In genomic region chr1:53180951-53181350, GRCh38 we compare ENCODE assay signal across 30 cellular contexts. TPM values are rescaled to one million over a fixed set of nuclear protein-coding genes. Genes with fewer than 3 reads are reported as not detected.
"Had no signal": no experiment of that assay in that cellular context is flagged by ENCODE, and none has a peak within 500 bp of the region (broad histone marks: within the 10 kb centered on the region; RNA-seq: fewer than 3 reads in every experiment).

No MANE protein-coding gene starts in this region.

- H3K4me2 ChIP-seq: smooth muscle cell had no signal

- DNase-seq: hypothalamus; islet precursor cell; left ventricle myocardium inferior; midbrain; mucosa of descending colon; naive thymus-derived CD4-positive, alpha-beta T cell; ovary; stimulated activated CD4-positive, alpha-beta T cell treated with anti-CD3 and anti-CD28 coated beads, Interleukin-1b, Interleukin-23, amount 100 ng/mL, for 48 hours; stimulated activated CD4-positive, alpha-beta T cell treated with anti-CD3 and anti-CD28 coated beads, Interleukin-2, amount 100 ng/mL, for 48 hours; stimulated activated CD4-positive, alpha-beta T cell treated with anti-CD3 and anti-CD28 coated beads, Interleukin-4, amount 100 ng/mL, for 4 hours; stimulated activated CD8-positive, alpha-beta memory T cell treated with anti-CD3 and anti-CD28 coated beads, Interleukin-4, amount 100 ng/mL, for 48 hours; stimulated activated naive CD4-positive, alpha-beta T cell treated with Interleukin-2 at 50 U/mL for 16 hours; stimulated activated naive CD8-positive, alpha-beta T cell treated with anti-CD3 and anti-CD28 coated beads, Interleukin-15, amount 100 ng/mL, for 72 hours; substantia nigra; uterus had no signal

- H3K27ac ChIP-seq: left ventricle myocardium inferior, right atrium auricular region had no signal

- H3K9me3 ChIP-seq: left ventricle myocardium inferior, mucosa of descending colon, ovary, right atrium auricular region, uterus had no signal

- H3K4me3 ChIP-seq: left ventricle myocardium inferior, lung, mucosa of descending colon, ovary, right atrium auricular region, smooth muscle cell, tibial nerve, uterus had no signal

- H3K27me3 ChIP-seq: ovary, right atrium auricular region, tibial nerve, uterus had no signal

- H3K36me3 ChIP-seq: left ventricle myocardium inferior, ovary, right atrium auricular region, tibial nerve, uterus had no signal

- ATAC-seq: mucosa of descending colon; naive thymus-derived CD4-positive, alpha-beta T cell; natural killer cell treated with Interleukin-12 subunit alpha and Interleukin-12 subunit beta and Interleukin-15 and Interleukin-18, amount 100 ng/mL, for 72 hours; sciatic nerve; stimulated activated memory B cell treated with anti-CD40 and anti-IgM and Interleukin-4, amounts not matched to agents 10 μg/mL and 1 μg/mL and 100 μg/mL, for 72 hours; stimulated activated naive CD8-positive, alpha-beta T cell treated with anti-CD3 and anti-CD28 coated beads, Interleukin-15, amount 100 ng/mL, for 72 hours had no signal

RNA-seq across cellular contexts. Expression of gene SLC1A7, which starts 38.5 kb away (rescaled TPM):
- total RNA-seq: kidney epithelial cell, lower leg skin, progenitor cell of endocrine pancreas, pulmonary artery endothelial cell, renal cortical epithelial cell, smooth muscle cell, temporal lobe, ureter had no signal
- polyA plus RNA-seq: naive thymus-derived CD4-positive, alpha-beta T cell; neural cell had no signal
